ENCODE assay signal across 36 cellular contexts in the genomic region with DNA sequence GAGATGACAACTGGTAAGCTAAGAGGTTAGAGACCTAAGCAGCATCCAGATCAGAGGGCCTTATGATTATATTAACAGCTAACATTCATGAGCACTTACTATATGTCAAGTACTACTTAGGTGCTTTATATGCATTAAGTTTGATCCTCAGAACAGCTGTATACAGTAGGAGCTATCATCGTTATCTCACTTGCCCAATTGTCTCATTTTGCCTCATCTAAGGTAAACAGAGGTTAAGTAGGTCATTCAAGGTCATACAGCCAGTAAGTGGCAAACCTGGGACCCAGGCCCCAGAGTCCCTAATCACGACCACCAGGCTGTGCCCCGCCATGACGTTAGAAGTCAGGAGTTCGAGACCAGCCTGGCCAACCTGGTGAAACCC. TPM values are rescaled to one million over a fixed set of nuclear protein-coding genes. Genes with fewer than 3 reads are reported as not detected.
"Had no signal": no experiment of that assay in that cellular context is flagged by ENCODE, and none has a peak within 500 bp of the region (broad histone marks: within the 10 kb centered on the region; RNA-seq: fewer than 3 reads in every experiment).

No MANE protein-coding gene starts in this region.

- DNase-seq: activated B cell treated with CpG ODN at 0.5 μM for 24 hours; activated CD4-positive, alpha-beta memory T cell treated with anti-CD3 and anti-CD28 coated beads for 36 hours; activated CD4-positive, alpha-beta T cell treated with anti-CD3 and anti-CD28 coated beads for 4 hours; activated CD4-positive, alpha-beta T cell treated with anti-CD3 and anti-CD28 coated beads, Interleukin-2, amount 10 ng/mL, durations not matched to agents 24 days and 14 days; activated CD4-positive, alpha-beta T cell treated with anti-CD3 and anti-CD28 coated beads, Interleukin-2, amount 50 U/mL, for 1 hour; activated CD4-positive, alpha-beta T cell treated with anti-CD3 and anti-CD28 coated beads, Interleukin-2, amount 50 U/mL, for 4 hours; activated CD4-positive, CD25-positive, alpha-beta regulatory T cell treated with anti-CD3 and anti-CD28 coated beads, Interleukin-2, amount 50 U/mL, for 72 hours; activated CD8-positive, alpha-beta memory T cell treated with anti-CD3 and anti-CD28 coated beads, Interleukin-2, amount 50 U/mL, for 4 hours; activated CD8-positive, alpha-beta T cell treated with anti-CD3 and anti-CD28 coated beads for 36 hours; activated effector memory CD4-positive, alpha-beta T cell treated with anti-CD3 and anti-CD28 coated beads, Interleukin-2, amount 50 U/mL, for 16 hours; activated gamma-delta T cell treated with Interleukin-2 at 50 U/mL for 16 hours; activated naive CD4-positive, alpha-beta T cell; activated naive CD4-positive, alpha-beta T cell treated with anti-CD3 and anti-CD28 coated beads for 36 hours; activated naive CD4-positive, alpha-beta T cell treated with anti-CD3 and anti-CD28 coated beads, Interleukin-2, amount 50 U/mL, for 16 hours; activated naive CD8-positive, alpha-beta T cell treated with anti-CD3 and anti-CD28 coated beads for 36 hours; activated T-cell treated with anti-CD3 and anti-CD28 coated beads for 4 hours; activated T-cell treated with anti-CD3 and anti-CD28 coated beads, Interleukin-2, amount 50 U/mL, for 1 hour; activated T-cell treated with anti-CD3 and anti-CD28 coated beads, Interleukin-2, amount 50 U/mL, for 4 hours; activated T-cell treated with anti-CD3 and anti-CD28 coated beads, Interleukin-2, amount 50 U/mL, for 72 hours; adrenal gland; amniotic stem cell; aorta; body of pancreas; brain microvascular endothelial cell; central memory CD4-positive, alpha-beta T cell; T-helper 1 cell; T-helper 2 cell; T-helper 9 cell had no signal

- H3K9me3 ChIP-seq: adrenal gland, body of pancreas, breast epithelium had no signal

- H3K27me3 ChIP-seq: adrenal gland, body of pancreas, brain microvascular endothelial cell, breast epithelium had no signal

- H3K4me3 ChIP-seq: adrenal gland, body of pancreas, breast epithelium had no signal

- H3K9me3 Mint-ChIP-seq: activated B cell treated with CpG ODN at 0.5 μM for 24 hours; activated CD4-positive, alpha-beta memory T cell treated with anti-CD3 and anti-CD28 coated beads for 36 hours; activated CD4-positive, alpha-beta T cell treated with anti-CD3 and anti-CD28 coated beads, Interleukin-2, amount 10 ng/mL, durations not matched to agents 24 days and 14 days; activated CD8-positive, alpha-beta T cell treated with anti-CD3 and anti-CD28 coated beads for 36 hours; activated naive CD4-positive, alpha-beta T cell treated with anti-CD3 and anti-CD28 coated beads for 36 hours; activated naive CD4-positive, alpha-beta T cell treated with anti-CD3 and anti-CD28 coated beads, Interleukin-2, amount 50 U/mL, for 72 hours; activated naive CD8-positive, alpha-beta T cell treated with anti-CD3 and anti-CD28 coated beads for 36 hours; activated T-cell treated with anti-CD3 and anti-CD28 coated beads, Interleukin-2, amount 50 U/mL, for 4 hours; activated T-cell treated with anti-CD3 and anti-CD28 coated beads, Interleukin-2, amount 50 U/mL, for 72 hours; activated T-helper 1 cell treated with anti-CD3 and anti-CD28 coated beads, Interleukin-12 subunit alpha, Interleukin-12 subunit beta, Interleukin-2, Interleukin-4 antibody, amounts not matched to agents 30 ng/mL and 10 ng/mL and 1 ng/mL, durations not matched to agents 14 hours and 24 hours and 36 hours; activated T-helper 17 cell treated with anti-CD3 and anti-CD28 coated beads, Interleukin-2, amount 50 U/mL, for 72 hours; T-helper 1 cell treated with Interleukin-12 subunit alpha and Interleukin-12 subunit beta and Interleukin-4 antibody, amounts not matched to agents 30 μg/mL and 1 μg/mL, for 36 hours; T-helper 2 cell treated with Interferon-gamma antibody and Interleukin-4, amounts not matched to agents 5 μg/mL and 100 μg/mL, for 36 hours had no signal

- H3K4me1 ChIP-seq: breast epithelium had no signal

- H3K27ac ChIP-seq: adrenal gland, body of pancreas, brain microvascular endothelial cell, breast epithelium, VCaP had no signal

- H3K27ac Mint-ChIP-seq: activated B cell treated with CpG ODN at 0.5 μM for 24 hours; activated CD4-positive, alpha-beta memory T cell treated with anti-CD3 and anti-CD28 coated beads for 36 hours; activated CD4-positive, alpha-beta T cell treated with anti-CD3 and anti-CD28 coated beads, Interleukin-2, amount 10 ng/mL, durations not matched to agents 24 days and 14 days; activated CD8-positive, alpha-beta T cell treated with anti-CD3 and anti-CD28 coated beads for 36 hours; activated naive CD4-positive, alpha-beta T cell treated with anti-CD3 and anti-CD28 coated beads for 36 hours; activated naive CD4-positive, alpha-beta T cell treated with anti-CD3 and anti-CD28 coated beads, Interleukin-2, amount 50 U/mL, for 72 hours; activated naive CD8-positive, alpha-beta T cell treated with anti-CD3 and anti-CD28 coated beads for 36 hours; activated T-cell treated with anti-CD3 and anti-CD28 coated beads, Interleukin-2, amount 50 U/mL, for 72 hours; activated T-helper 1 cell treated with anti-CD3 and anti-CD28 coated beads, Interleukin-12 subunit alpha, Interleukin-12 subunit beta, Interleukin-2, Interleukin-4 antibody, amounts not matched to agents 30 ng/mL and 10 ng/mL and 1 ng/mL, durations not matched to agents 14 hours and 24 hours and 36 hours; activated T-helper 17 cell treated with anti-CD3 and anti-CD28 coated beads, Interleukin-2, amount 50 U/mL, for 72 hours; T-helper 1 cell treated with Interleukin-12 subunit alpha and Interleukin-12 subunit beta and Interleukin-4 antibody, amounts not matched to agents 30 μg/mL and 1 μg/mL, for 36 hours; T-helper 2 cell treated with Interferon-gamma antibody and Interleukin-4, amounts not matched to agents 5 μg/mL and 100 μg/mL, for 36 hours had no signal

- ATAC-seq: activated CD8-positive, alpha-beta T cell treated with anti-CD3 and anti-CD28 coated beads for 36 hours; activated naive CD4-positive, alpha-beta T cell treated with anti-CD3 and anti-CD28 coated beads, Interleukin-2, amount 50 U/mL, for 72 hours; activated T-cell treated with anti-CD3 and anti-CD28 coated beads, Interleukin-2, amount 50 U/mL, for 4 hours; activated T-cell treated with anti-CD3 and anti-CD28 coated beads, Interleukin-2, amount 50 U/mL, for 72 hours; activated T-helper 17 cell treated with anti-CD3 and anti-CD28 coated beads, Interleukin-2, amount 50 U/mL, for 72 hours; body of pancreas had no signal

- H3K27me3 Mint-ChIP-seq: activated CD4-positive, alpha-beta memory T cell treated with anti-CD3 and anti-CD28 coated beads for 36 hours; activated T-helper 17 cell treated with anti-CD3 and anti-CD28 coated beads, Interleukin-2, amount 50 U/mL, for 72 hours had no signal

- H3K4me3 Mint-ChIP-seq: activated B cell treated with CpG ODN at 0.5 μM for 24 hours; activated CD4-positive, alpha-beta memory T cell treated with anti-CD3 and anti-CD28 coated beads for 36 hours; activated CD4-positive, alpha-beta T cell treated with anti-CD3 and anti-CD28 coated beads, Interleukin-2, amount 10 ng/mL, durations not matched to agents 24 days and 14 days; activated CD8-positive, alpha-beta T cell treated with anti-CD3 and anti-CD28 coated beads for 36 hours; activated naive CD4-positive, alpha-beta T cell treated with anti-CD3 and anti-CD28 coated beads for 36 hours; activated naive CD8-positive, alpha-beta T cell treated with anti-CD3 and anti-CD28 coated beads for 36 hours; activated T-cell treated with anti-CD3 and anti-CD28 coated beads, Interleukin-2, amount 50 U/mL, for 4 hours; activated T-cell treated with anti-CD3 and anti-CD28 coated beads, Interleukin-2, amount 50 U/mL, for 72 hours; activated T-helper 1 cell treated with anti-CD3 and anti-CD28 coated beads, Interleukin-12 subunit alpha, Interleukin-12 subunit beta, Interleukin-2, Interleukin-4 antibody, amounts not matched to agents 30 ng/mL and 10 ng/mL and 1 ng/mL, durations not matched to agents 14 hours and 24 hours and 36 hours; activated T-helper 17 cell treated with anti-CD3 and anti-CD28 coated beads, Interleukin-2, amount 50 U/mL, for 72 hours; T-helper 1 cell treated with Interleukin-12 subunit alpha and Interleukin-12 subunit beta and Interleukin-4 antibody, amounts not matched to agents 30 μg/mL and 1 μg/mL, for 36 hours; T-helper 2 cell treated with Interferon-gamma antibody and Interleukin-4, amounts not matched to agents 5 μg/mL and 100 μg/mL, for 36 hours had no signal

- H3K36me3 ChIP-seq: adrenal gland, brain microvascular endothelial cell, breast epithelium had no signal

RNA-seq across cellular contexts. Expression of a gene that starts 12.0 kb away (rescaled TPM):
- total RNA-seq: activated B cell treated with CpG ODN at 0.5 μM for 24 hours; activated CD4-positive, alpha-beta memory T cell treated with anti-CD3 and anti-CD28 coated beads for 36 hours; activated CD4-positive, alpha-beta T cell treated with anti-CD3 and anti-CD28 coated beads, Interleukin-2, amount 10 ng/mL, durations not matched to agents 24 days and 14 days; activated CD8-positive, alpha-beta memory T cell treated with anti-CD3 and anti-CD28 coated beads for 36 hours; activated CD8-positive, alpha-beta T cell treated with anti-CD3 and anti-CD28 coated beads for 36 hours; activated naive CD4-positive, alpha-beta T cell treated with anti-CD3 and anti-CD28 coated beads for 36 hours; activated naive CD4-positive, alpha-beta T cell treated with anti-CD3 and anti-CD28 coated beads, Interleukin-2, amount 50 U/mL, for 72 hours; activated naive CD8-positive, alpha-beta T cell treated with anti-CD3 and anti-CD28 coated beads for 36 hours; activated T-cell treated with anti-CD3 and anti-CD28 coated beads, Interleukin-2, amount 50 U/mL, for 72 hours; activated T-helper 1 cell treated with anti-CD3 and anti-CD28 coated beads, Interleukin-12 subunit alpha, Interleukin-12 subunit beta, Interleukin-2, Interleukin-4 antibody, amounts not matched to agents 30 ng/mL and 10 ng/mL and 1 ng/mL, durations not matched to agents 14 hours and 24 hours and 36 hours; activated T-helper 17 cell treated with anti-CD3 and anti-CD28 coated beads, Interleukin-2, amount 50 U/mL, for 72 hours had no signal
